ENCODE assay signal across 1 cellular context in the genomic region with DNA sequence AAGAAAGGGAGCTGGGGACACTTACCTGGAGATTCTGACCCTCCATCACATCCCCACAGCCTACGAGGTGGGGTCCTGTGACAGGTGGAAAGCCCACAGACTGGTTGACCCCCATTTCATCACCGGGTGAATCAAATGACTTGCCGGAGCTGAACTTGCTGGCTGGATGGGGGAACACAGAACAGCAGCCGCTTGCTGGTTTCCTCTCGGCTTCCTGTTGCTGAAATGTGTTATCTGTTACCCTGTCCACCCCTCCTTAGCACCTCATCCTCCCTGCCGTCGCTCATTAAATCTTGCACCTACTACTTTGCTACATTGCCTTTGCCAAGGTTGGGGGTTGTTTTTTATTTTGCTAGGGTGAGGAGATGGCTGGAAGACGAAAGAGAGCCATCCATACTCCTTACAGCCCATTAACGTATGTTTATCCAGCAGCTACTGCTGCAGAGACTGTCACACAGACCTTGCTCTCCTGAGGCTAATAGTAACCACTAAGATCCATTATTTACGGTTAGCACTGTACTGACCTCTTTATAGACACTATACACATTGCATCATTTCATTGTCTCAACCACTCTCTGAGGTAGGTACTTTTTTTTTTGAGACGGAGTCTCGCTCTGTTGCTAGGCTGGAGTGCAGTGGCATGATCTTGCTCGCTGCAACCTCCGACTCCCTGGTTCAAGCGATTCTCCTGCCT.
TF ChIP-seq lines count a peak whose summit lies in the region.

No MANE protein-coding gene starts in this region.

TF ChIP-seq in IMR-90, 13 proteins besides CTCF, POLR2A, EP300 and RAD21:
- TF ChIP-seq RCOR1 (IDR thresholded peaks at IDR 0.05; ENCODE audit: insufficient replicate concordance, low read length) (no peak), CHD1 (IDR thresholded peaks at IDR 0.05; ENCODE audit: low read depth, low read length) (no peak), CEBPB (IDR thresholded peaks at IDR 0.05; ENCODE audit: low read depth, low read length) (0 out of 2 replicates have a peak, but pooled peaks have one; percentile 5), MAFK (IDR thresholded peaks at IDR 0.05; ENCODE audit: low read depth, low read length) (no peak), MAZ (IDR thresholded peaks at IDR 0.05; ENCODE audit: borderline replicate concordance, low read depth, low read length) (no peak)
